Comparison of ENCODE assay signal across 8 cellular contexts in genomic region chr2:235493402-235493774, GRCh38. TPM values are rescaled to one million over a fixed set of nuclear protein-coding genes. Genes with fewer than 3 reads are reported as not detected.
A peak's percentile ranks its signal among the peaks of the same experiment; 100 is the strongest.
DNase-seq lines count a peak whose midpoint lies in the region; ATAC-seq and TF ChIP-seq lines count a peak whose summit lies in the region.

No MANE protein-coding gene starts in this region.

- DNase-seq in foreskin keratinocyte (no peak), NOMO-1 (lab: John Stamatoyannopoulos, UW; ENCODE audit: unreplicated experiment in 2 of 2) (no peak), pons (ENCODE audit: low spot score) (no peak)
- DNase-seq in stimulated activated CD4-positive, alpha-beta T cell treated with anti-CD3 and anti-CD28 coated beads, Interleukin-12 subunit alpha, Interleukin-12 subunit beta, amount 100 ng/mL, for 4 hours: no peak

- no peaks in the 10 kb centered on the region for H3K27me3 ChIP-seq in foreskin keratinocyte
- no peaks in the 10 kb centered on the region for H3K27me3 ChIP-seq in parathyroid adenoma (ENCODE audit: control insufficient read depth, insufficient read depth, low read length)

- peak; percentile 16 for ATAC-seq in GM21390 (IDR thresholded peaks at IDR 0.05; ENCODE audit: unreplicated experiment)
- peak; percentile 41 for ATAC-seq in SK-N-SH treated with all-trans-retinoic acid at 6 μM for 48 hours
- ATAC-seq in foreskin keratinocyte: peak; percentile 42
- ATAC-seq in GM21447 (IDR thresholded peaks at IDR 0.05; ENCODE audit: unreplicated experiment): no peak

- peak overlapping the region; percentile 98 for H2AFZ ChIP-seq in parathyroid adenoma

- peaks cover 33% of the 10 kb centered on the region for H3K79me2 ChIP-seq in parathyroid adenoma

- H3K4me3 ChIP-seq in parathyroid adenoma (ENCODE audit: low read depth, low read length): peak overlapping the region; percentile 38

- H3K9ac ChIP-seq in parathyroid adenoma: no peak overlapping the region

- H3K4me2 ChIP-seq in parathyroid adenoma (ENCODE audit: low read length): peak overlapping the region; percentile 73

- TF ChIP-seq CTCF in foreskin keratinocyte (conservative IDR thresholded peaks at IDR 0.05) (no peak), parathyroid adenoma (IDR thresholded peaks at IDR 0.05) (no peak)

- no peaks in the 10 kb centered on the region for H3K4me1 ChIP-seq in foreskin keratinocyte
- H3K4me1 ChIP-seq in parathyroid adenoma: peaks cover 16% of the 10 kb centered on the region

- no peaks in the 10 kb centered on the region for H3K9me3 ChIP-seq in parathyroid adenoma (ENCODE audit: control insufficient read depth, low read length)

- H3K27ac ChIP-seq in foreskin keratinocyte (peak overlapping the region; percentile 85), parathyroid adenoma (peak overlapping the region; percentile 30)

- no peaks in the 10 kb centered on the region for H3K36me3 ChIP-seq in parathyroid adenoma (ENCODE audit: control insufficient read depth, insufficient read depth, low read length)

TF ChIP-seq in SK-N-SH treated with all-trans-retinoic acid at 6 μM for 48 hours, 23 proteins besides CTCF, POLR2A, EP300 and RAD21:
- TF ChIP-seq OSR1 (CRISPR knock-in tag; IDR thresholded peaks at IDR 0.05): no peak
- no peak for TF ChIP-seq TSHZ2 (CRISPR knock-in tag; IDR thresholded peaks at IDR 0.05)
- no peak for TF ChIP-seq PPARA (CRISPR knock-in tag; IDR thresholded peaks at IDR 0.05; ENCODE audit: borderline replicate concordance)
- no peak for TF ChIP-seq ZFP30 (CRISPR knock-in tag; IDR thresholded peaks at IDR 0.05)
- no peak for TF ChIP-seq ZNF565 (CRISPR knock-in tag; conservative IDR thresholded peaks at IDR 0.05; ENCODE audit: low read depth)
- no peak for TF ChIP-seq TCF4 (CRISPR knock-in tag; IDR thresholded peaks at IDR 0.05; ENCODE audit: borderline replicate concordance)
- no peak for TF ChIP-seq ESRRG (CRISPR knock-in tag; IDR thresholded peaks at IDR 0.05)
- TF ChIP-seq PATZ1 (CRISPR knock-in tag; IDR thresholded peaks at IDR 0.05; ENCODE audit: borderline replicate concordance): no peak
- TF ChIP-seq CSDC2 (CRISPR knock-in tag; IDR thresholded peaks at IDR 0.05): no peak

RNA-seq across cellular contexts. Expression of gene AGAP1, which starts 0.5 kb away (rescaled TPM):
- total RNA-seq in foreskin keratinocyte: 13.4 and 15.2 TPM in 2 replicates
- polyA plus RNA-seq in foreskin keratinocyte: 5.6 and 5.8 TPM in 2 replicates
